19 cellular contexts compared by ENCODE assay signal in genomic region chr1:58304584-58304983, GRCh38.
"Had no signal": no experiment of that assay in that cellular context is flagged by ENCODE, and none has a peak within 500 bp of the region (broad histone marks: within the 10 kb centered on the region; RNA-seq: fewer than 3 reads in every experiment).

No MANE protein-coding gene starts in this region.

- H3K4me3 ChIP-seq: dorsolateral prefrontal cortex, left lung, lung, pancreas, right lobe of liver, spleen, tibial artery, upper lobe of left lung, uterus had no signal

- H3K9me3 ChIP-seq: left lung, pancreas, right lobe of liver, spleen, tibial artery, upper lobe of left lung, uterus had no signal

- H3K27ac ChIP-seq: dorsolateral prefrontal cortex, left lung, pancreas, right lobe of liver, spleen, tibial artery, upper lobe of left lung, uterus had no signal

- ATAC-seq: left lung; pancreas; right lobe of liver; stimulated activated memory B cell treated with anti-CD40 and anti-IgM and Interleukin-4, amounts not matched to agents 10 μg/mL and 1 μg/mL and 100 μg/mL, for 72 hours had no signal

- H3K27me3 ChIP-seq: left lung, pancreas, right lobe of liver, spleen, tibial artery, upper lobe of left lung, uterus had no signal

- H3K4me1 ChIP-seq: left lung, pancreas, right lobe of liver, spleen, tibial artery, upper lobe of left lung, uterus had no signal

- H3K36me3 ChIP-seq: left lung, pancreas, right lobe of liver, spleen, tibial artery, upper lobe of left lung, uterus had no signal

- DNase-seq: cortex of kidney; dorsolateral prefrontal cortex; effector CD8-positive, alpha-beta T cell; islet precursor cell; left lung; mesenchymal stem cell; naive B cell; occipital lobe; pancreas; right lobe of liver; spleen; stimulated activated CD4-positive, alpha-beta T cell treated with anti-CD3 and anti-CD28 coated beads, Interleukin-15, amount 100 ng/mL, for 24 hours; stimulated activated CD4-positive, alpha-beta T cell treated with anti-CD3 and anti-CD28 coated beads, Interleukin-1b, Interleukin-23, amount 100 ng/mL, for 48 hours; stimulated activated CD4-positive, alpha-beta T cell treated with anti-CD3 and anti-CD28 coated beads, Interleukin-4, amount 100 ng/mL, for 24 hours; tibial artery; upper lobe of left lung; uterus had no signal
